ENCODE assay signal across 17 cellular contexts in genomic region chr6:41346435-41346834, GRCh38. TPM values are rescaled to one million over a fixed set of nuclear protein-coding genes. Genes with fewer than 3 reads are reported as not detected.
DNase-seq lines count a peak whose midpoint lies in the region; ATAC-seq and TF ChIP-seq lines count a peak whose summit lies in the region.
"Had no signal": no experiment of that assay in that cellular context is flagged by ENCODE, and none has a peak within 500 bp of the region (broad histone marks: within the 10 kb centered on the region; RNA-seq: fewer than 3 reads in every experiment).

No MANE protein-coding gene starts in this region.

- H3K27me3 Mint-ChIP-seq in activated CD4-positive, alpha-beta T cell treated with anti-CD3 and anti-CD28 coated beads for 36 hours = peaks cover 7% of the 10 kb centered on the region
- no peaks in the 10 kb centered on the region for H3K27me3 Mint-ChIP-seq in natural killer cell treated with Interleukin-12 subunit alpha and Interleukin-12 subunit beta and Interleukin-15 and Interleukin-18, amount 100 ng/mL, for 72 hours
- H3K27me3 Mint-ChIP-seq in natural killer cell (ENCODE audit: low read depth in 2 of 2) = peaks cover 0 to 6% of the 10 kb centered on the region in 2 donors
- peaks cover 6% of the 10 kb centered on the region for H3K27me3 Mint-ChIP-seq in stimulated activated naive CD8-positive, alpha-beta T cell treated with anti-CD3 and anti-CD28 coated beads, Interleukin-15, amount 100 ng/mL, for 72 hours

- POLR2A ChIA-PET in activated CD4-positive, alpha-beta T cell treated with anti-CD3 and anti-CD28 coated beads for 36 hours (lab: Charles Lee) = no interaction called here

- ATAC-seq in activated CD4-positive, alpha-beta T cell treated with anti-CD3 and anti-CD28 coated beads for 36 hours = no peak
- no peak for ATAC-seq in natural killer cell treated with Interleukin-12 subunit alpha and Interleukin-12 subunit beta and Interleukin-15 and Interleukin-18, amount 100 ng/mL, for 72 hours
- ATAC-seq in natural killer cell (no peak), HG03342 (IDR thresholded peaks at IDR 0.05; ENCODE audit: unreplicated experiment) (no peak)
- ATAC-seq in stimulated activated naive CD8-positive, alpha-beta T cell treated with anti-CD3 and anti-CD28 coated beads, Interleukin-15, amount 100 ng/mL, for 72 hours = no peak

- intact Hi-C loops in activated CD4-positive, alpha-beta T cell treated with anti-CD3 and anti-CD28 coated beads for 36 hours (cut with DNase I, micrococcal nuclease) = no loop called here
- intact Hi-C loops in natural killer cell (cut with micrococcal nuclease) = no loop called here

- TF ChIP-seq CTCF in natural killer cell (IDR thresholded peaks at IDR 0.05) = no peak
- TF ChIP-seq CTCF in fibroblast of mammary gland (conservative IDR thresholded peaks at IDR 0.05; ENCODE audit: control insufficient read depth, insufficient read depth, low read depth, low read length) = no peak

- H3K4me3 Mint-ChIP-seq in activated CD4-positive, alpha-beta T cell treated with anti-CD3 and anti-CD28 coated beads for 36 hours = no peak overlapping the region
- no peak overlapping the region for H3K4me3 Mint-ChIP-seq in natural killer cell treated with Interleukin-12 subunit alpha and Interleukin-12 subunit beta and Interleukin-15 and Interleukin-18, amount 100 ng/mL, for 72 hours
- no peak overlapping the region for H3K4me3 Mint-ChIP-seq in natural killer cell
- no peak overlapping the region for H3K4me3 Mint-ChIP-seq in stimulated activated naive CD8-positive, alpha-beta T cell treated with anti-CD3 and anti-CD28 coated beads, Interleukin-15, amount 100 ng/mL, for 72 hours

- peaks cover 3% of the 10 kb centered on the region for H3K36me3 Mint-ChIP-seq in activated CD4-positive, alpha-beta T cell treated with anti-CD3 and anti-CD28 coated beads for 36 hours (ENCODE audit: low read depth)
- H3K36me3 Mint-ChIP-seq in natural killer cell treated with Interleukin-12 subunit alpha and Interleukin-12 subunit beta and Interleukin-15 and Interleukin-18, amount 100 ng/mL, for 72 hours = peaks cover 5% of the 10 kb centered on the region
- no peaks in the 10 kb centered on the region for H3K36me3 Mint-ChIP-seq in natural killer cell

- no peak overlapping the region for H3K4me3 ChIP-seq in fibroblast of mammary gland (ENCODE audit: control insufficient read depth, low read depth, low read length)
- H3K4me3 ChIP-seq: BLaER1 treated with 17β-estradiol and CSF1 and Interleukin-3, amounts not matched to agents 10 nM and 100 nM; PC-9 had no signal

- peaks cover 26% of the 10 kb centered on the region for H3K4me1 Mint-ChIP-seq in activated CD4-positive, alpha-beta T cell treated with anti-CD3 and anti-CD28 coated beads for 36 hours
- peaks cover 43 to 73% of the 10 kb centered on the region in 2 donors for H3K4me1 Mint-ChIP-seq in natural killer cell treated with Interleukin-12 subunit alpha and Interleukin-12 subunit beta and Interleukin-15 and Interleukin-18, amount 100 ng/mL, for 72 hours (ENCODE audit: low read depth in 2 of 2)
- H3K4me1 Mint-ChIP-seq in natural killer cell = peaks cover 21 to 38% of the 10 kb centered on the region in 2 donors
- peaks cover 55% of the 10 kb centered on the region for H3K4me1 Mint-ChIP-seq in stimulated activated naive CD8-positive, alpha-beta T cell treated with anti-CD3 and anti-CD28 coated beads, Interleukin-15, amount 100 ng/mL, for 72 hours

- H3K27ac Mint-ChIP-seq in activated CD4-positive, alpha-beta T cell treated with anti-CD3 and anti-CD28 coated beads for 36 hours = peak overlapping the region; percentile 9
- H3K27ac Mint-ChIP-seq in natural killer cell treated with Interleukin-12 subunit alpha and Interleukin-12 subunit beta and Interleukin-15 and Interleukin-18, amount 100 ng/mL, for 72 hours = peak overlapping the region; percentile 96
- H3K27ac Mint-ChIP-seq in natural killer cell = peak overlapping the region in 1 of 2 donors; percentile 85
- H3K27ac Mint-ChIP-seq in stimulated activated naive CD8-positive, alpha-beta T cell treated with anti-CD3 and anti-CD28 coated beads, Interleukin-15, amount 100 ng/mL, for 72 hours = peak overlapping the region; percentile 13 to 27

- CTCF ChIA-PET in activated CD4-positive, alpha-beta T cell treated with anti-CD3 and anti-CD28 coated beads for 36 hours (lab: Charles Lee) = no interaction called here

- peaks cover 4% of the 10 kb centered on the region for H3K9me3 Mint-ChIP-seq in activated CD4-positive, alpha-beta T cell treated with anti-CD3 and anti-CD28 coated beads for 36 hours (ENCODE audit: low read depth)
- H3K9me3 Mint-ChIP-seq in natural killer cell treated with Interleukin-12 subunit alpha and Interleukin-12 subunit beta and Interleukin-15 and Interleukin-18, amount 100 ng/mL, for 72 hours = peaks cover 6% of the 10 kb centered on the region
- H3K9me3 Mint-ChIP-seq in natural killer cell = no peaks in the 10 kb centered on the region
- H3K9me3 Mint-ChIP-seq in stimulated activated naive CD8-positive, alpha-beta T cell treated with anti-CD3 and anti-CD28 coated beads, Interleukin-15, amount 100 ng/mL, for 72 hours = peaks cover 0 to 4% of the 10 kb centered on the region in 2 donors

- DNase-seq in activated CD4-positive, alpha-beta T cell treated with anti-CD3 and anti-CD28 coated beads for 36 hours = no peak
- DNase-seq in activated CD4-positive, alpha-beta T cell treated with anti-CD3 and anti-CD28 coated beads, Interleukin-2, amount 50 U/mL, for 48 hours = no peak
- no peak for DNase-seq in natural killer cell treated with Interleukin-12 subunit alpha and Interleukin-12 subunit beta and Interleukin-15 and Interleukin-18, amount 100 ng/mL, for 72 hours (ENCODE audit: low spot score)
- no peak for DNase-seq in natural killer cell
- peak; percentile 24 for DNase-seq in fibroblast of mammary gland (ENCODE audit: low read depth)
- DNase-seq in stimulated activated naive CD8-positive, alpha-beta T cell treated with anti-CD3 and anti-CD28 coated beads, Interleukin-15, amount 100 ng/mL, for 72 hours = no peak
- DNase-seq in DMS53 treated with DMSO at 0.1 percent for 48 hours (lab: John Stamatoyannopoulos, UW; ENCODE audit: unreplicated experiment) = no peak
- DNase-seq: DMS 273 treated with DMSO at 0.1 percent for 48 hours, H7, NCI-H187 treated with DMSO at 0.1 percent for 48 hours, NCI-H774, PC-9 had no signal

RNA-seq across cellular contexts. Expression of gene NCR2, which starts 11.0 kb away (rescaled TPM):
- not detected for total RNA-seq in activated CD4-positive, alpha-beta T cell treated with anti-CD3 and anti-CD28 coated beads for 36 hours
- total RNA-seq in natural killer cell treated with Interleukin-12 subunit alpha and Interleukin-12 subunit beta and Interleukin-15 and Interleukin-18, amount 100 ng/mL, for 72 hours = 1 to 10 TPM in 1 of 2 donors, not detected in 1; 1.0 TPM
- not detected for total RNA-seq in natural killer cell
- total RNA-seq: A172, H7, LHCN-M2, NCI-H460, PC-9 had no signal

RNA-seq across cellular contexts. Expression of gene TREM1, which starts 60.0 kb away (rescaled TPM):
- under 1 TPM; 0.62 to 0.86 TPM for total RNA-seq in activated CD4-positive, alpha-beta T cell treated with anti-CD3 and anti-CD28 coated beads for 36 hours
- under 1 TPM in 1 of 2 donors, not detected in 1; 0.38 TPM for total RNA-seq in natural killer cell treated with Interleukin-12 subunit alpha and Interleukin-12 subunit beta and Interleukin-15 and Interleukin-18, amount 100 ng/mL, for 72 hours
- total RNA-seq in natural killer cell = 10 to 100 TPM in 1 of 3 donors, 1 to 10 TPM in 2; 9.5 to 44.2 (median 9.8) TPM
- total RNA-seq: A172, H7, PC-9 had no signal

Comparison
In these comparisons a context has a peak if more than half of its experiments do, and no peak if none do; other contexts are left out.
1. RNA of gene TREM1, which starts 60.0 kb away (total RNA-seq): 9.5 to 44.2 TPM in natural killer cell; 0.62 to 0.86 TPM in activated CD4-positive, alpha-beta T cell treated with anti-CD3 and anti-CD28 coated beads for 36 hours and 0.38 TPM in natural killer cell treated with Interleukin-12 subunit alpha and Interleukin-12 subunit beta and Interleukin-15 and Interleukin-18, amount 100 ng/mL, for 72 hours; every median in the first group is over 4 times any median in the second.